1 cellular context compared by ENCODE assay signal in genomic region chr1:233197940-233198339, GRCh38.
TF ChIP-seq lines count a peak whose summit lies in the region.

No MANE protein-coding gene starts in this region.

TF ChIP-seq in K562, 482 proteins besides CTCF, POLR2A, EP300 and RAD21 (continued from another document):
- TF ChIP-seq RERE (CRISPR knock-in tag; IDR thresholded peaks at IDR 0.05; ENCODE audit: borderline replicate concordance) (no peak), CBFB (CRISPR knock-in tag; IDR thresholded peaks at IDR 0.05) (no peak), ZNF274 (IDR thresholded peaks at IDR 0.05; ENCODE audit: borderline replicate concordance, low read depth, low read length) (no peak), ZNF224 (CRISPR knock-in tag; IDR thresholded peaks at IDR 0.05) (no peak), C11orf30 (IDR thresholded peaks at IDR 0.05; ENCODE audit: low read depth) (peak; percentile 38; the same call in 1 of the 2 replicates), SPI1 (IDR thresholded peaks at IDR 0.05; ENCODE audit: borderline replicate concordance, low read depth, low read length) (no peak), TCF3 (CRISPR knock-in tag; IDR thresholded peaks at IDR 0.05) (no peak), HLTF (IDR thresholded peaks at IDR 0.05) (no peak), ZNF561 (CRISPR knock-in tag; conservative IDR thresholded peaks at IDR 0.05) (no peak)
